21 cellular contexts compared by ENCODE assay signal in the genomic region with DNA sequence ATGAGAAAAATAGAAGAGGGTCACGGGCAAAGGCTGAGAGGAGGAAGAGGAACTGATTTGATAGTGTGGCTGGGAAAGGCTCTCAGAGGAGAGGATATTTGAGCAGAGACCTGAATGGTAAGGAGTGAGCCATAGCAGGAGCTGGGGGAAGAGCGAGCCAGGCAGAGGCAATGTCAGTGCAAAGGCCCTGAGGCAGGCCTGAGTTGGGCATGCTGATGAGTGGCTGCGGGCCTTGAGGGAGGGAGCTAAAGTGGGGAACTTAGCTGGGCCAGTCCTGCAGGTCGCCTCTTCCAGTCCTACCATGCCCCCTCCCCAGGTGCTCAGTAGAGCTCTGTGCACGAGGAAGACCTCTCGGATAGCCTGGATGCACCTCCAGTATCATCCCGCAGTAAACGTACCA. TPM values are rescaled to one million over a fixed set of nuclear protein-coding genes. Genes with fewer than 3 reads are reported as not detected.
A peak's percentile ranks its signal among the peaks of the same experiment; 100 is the strongest.
DNase-seq lines count a peak whose midpoint lies in the region; ATAC-seq and TF ChIP-seq lines count a peak whose summit lies in the region.
"Had no signal": no experiment of that assay in that cellular context is flagged by ENCODE, and none has a peak within 500 bp of the region (broad histone marks: within the 10 kb centered on the region; RNA-seq: fewer than 3 reads in every experiment).

No MANE protein-coding gene starts in this region.

- H3K4me2 ChIP-seq in neural progenitor cell, result no peak overlapping the region
- H3K4me2 ChIP-seq: BLaER1 had no signal

- H3K9me3 ChIP-seq in HEK293 (ENCODE audit: control insufficient read depth, insufficient read depth, low read depth, low read length) (no peaks in the 10 kb centered on the region), neural progenitor cell (ENCODE audit: low read depth) (no peaks in the 10 kb centered on the region), T-helper 17 cell (ENCODE audit: control insufficient read depth, low read length, poor library complexity, severe bottlenecking) (no peaks in the 10 kb centered on the region), vagina (no peaks in the 10 kb centered on the region)
- H3K9me3 ChIP-seq: BLaER1, Caco-2 had no signal

- TF ChIP-seq CTCF in HEK293 (tag by site-specific recombination; IDR thresholded peaks at IDR 0.05), result no peak
- TF ChIP-seq CTCF in neural progenitor cell (IDR thresholded peaks at IDR 0.05), result no peak
- TF ChIP-seq CTCF in vagina (IDR thresholded peaks at IDR 0.05), result no peak

- H3K27me3 Mint-ChIP-seq in neural progenitor cell (ENCODE audit: insufficient read depth, low read depth), result peaks cover 6% of the 10 kb centered on the region
- H3K27me3 Mint-ChIP-seq in stimulated activated memory B cell treated with anti-CD40 and anti-IgM and Interleukin-4, amounts not matched to agents 10 μg/mL and 1 μg/mL and 100 μg/mL, for 72 hours, result no peaks in the 10 kb centered on the region
- peaks cover 9% of the 10 kb centered on the region for H3K27me3 Mint-ChIP-seq in T-helper 17 cell
- H3K27me3 Mint-ChIP-seq: CD4-positive, CD25-positive, alpha-beta regulatory T cell had no signal

- peaks cover 9% of the 10 kb centered on the region for H3K9me3 Mint-ChIP-seq in neural progenitor cell
- peaks cover 7% of the 10 kb centered on the region for H3K9me3 Mint-ChIP-seq in stimulated activated memory B cell treated with anti-CD40 and anti-IgM and Interleukin-4, amounts not matched to agents 10 μg/mL and 1 μg/mL and 100 μg/mL, for 72 hours
- H3K9me3 Mint-ChIP-seq: CD8-positive, alpha-beta T cell had no signal

- H3K79me2 ChIP-seq in neural progenitor cell (ENCODE audit: low read depth), result no peaks in the 10 kb centered on the region

- CTCF ChIA-PET in HEK293 (lab: Yijun Ruan, JAX), result interaction anchor here (0.6 to 1.9 kb wide), 3 partner anchors 10 to 47 kb away, joined by 3 to 6 read pairs (median 5); no protein-coding TSS in a partner anchor

- no peak for TF ChIP-seq POLR2A in vagina (IDR thresholded peaks at IDR 0.05)

- H3K4me3 Mint-ChIP-seq in neural progenitor cell (peak overlapping the region; percentile 19), T-helper 17 cell (no peak overlapping the region)
- no peak overlapping the region for H3K4me3 Mint-ChIP-seq in stimulated activated memory B cell treated with anti-CD40 and anti-IgM and Interleukin-4, amounts not matched to agents 10 μg/mL and 1 μg/mL and 100 μg/mL, for 72 hours
- H3K4me3 Mint-ChIP-seq: B cell; CD4-positive, CD25-positive, alpha-beta regulatory T cell; CD8-positive, alpha-beta T cell; H9; HFFc6 had no signal

- no peaks in the 10 kb centered on the region for H3K36me3 ChIP-seq in HEK293 (ENCODE audit: control insufficient read depth in 2 of 2, insufficient read depth in 1 of 2, low read length in 2 of 2)
- no peaks in the 10 kb centered on the region for H3K36me3 ChIP-seq in neural progenitor cell
- no peaks in the 10 kb centered on the region for H3K36me3 ChIP-seq in vagina
- H3K36me3 ChIP-seq: BLaER1 had no signal

- H3K4me3 ChIP-seq in HEK293 (ENCODE audit: low read depth, low read length) (no peak overlapping the region), neural progenitor cell (no peak overlapping the region), vagina (no peak overlapping the region)
- H3K4me3 ChIP-seq: BLaER1, GM23248 had no signal

- no peaks in the 10 kb centered on the region for H3F3A ChIP-seq in neural progenitor cell (ENCODE audit: low read depth)

- H3K27ac ChIP-seq in HEK293 (ENCODE audit: extremely low read depth, low read depth, low read length), result no peak overlapping the region
- no peak overlapping the region for H3K27ac ChIP-seq in neural progenitor cell
- no peak overlapping the region for H3K27ac ChIP-seq in vagina
- H3K27ac ChIP-seq: 22Rv1, BLaER1, C4-2B, GM23248 had no signal

- H3K4me1 Mint-ChIP-seq in neural progenitor cell, result peaks cover 24% of the 10 kb centered on the region
- H3K4me1 Mint-ChIP-seq in stimulated activated memory B cell treated with anti-CD40 and anti-IgM and Interleukin-4, amounts not matched to agents 10 μg/mL and 1 μg/mL and 100 μg/mL, for 72 hours, result no peaks in the 10 kb centered on the region
- H3K4me1 Mint-ChIP-seq in T-helper 17 cell, result no peaks in the 10 kb centered on the region
- H3K4me1 Mint-ChIP-seq: B cell; CD4-positive, CD25-positive, alpha-beta regulatory T cell had no signal

- POLR2A ChIA-PET in HEK293 (lab: Yijun Ruan, JAX), result no interaction called here

- no peaks in the 10 kb centered on the region for H4K20me1 ChIP-seq in neural progenitor cell (ENCODE audit: low read depth)
- H4K20me1 ChIP-seq: BLaER1 had no signal

- ATAC-seq in stimulated activated memory B cell treated with anti-CD40 and anti-IgM and Interleukin-4, amounts not matched to agents 10 μg/mL and 1 μg/mL and 100 μg/mL, for 72 hours, result peak; percentile 20
- no peak for ATAC-seq in T-helper 17 cell
- ATAC-seq: CD8-positive, alpha-beta T cell; HCT116 had no signal

- H3K27ac Mint-ChIP-seq in neural progenitor cell, result no peak overlapping the region
- H3K27ac Mint-ChIP-seq in stimulated activated memory B cell treated with anti-CD40 and anti-IgM and Interleukin-4, amounts not matched to agents 10 μg/mL and 1 μg/mL and 100 μg/mL, for 72 hours, result no peak overlapping the region
- H3K27ac Mint-ChIP-seq in T-helper 17 cell, result no peak overlapping the region
- H3K27ac Mint-ChIP-seq: B cell; CD4-positive, CD25-positive, alpha-beta regulatory T cell; CD8-positive, alpha-beta T cell; H9; HFFc6 had no signal

- DNase-seq in islet precursor cell (peak; percentile 37), neural progenitor cell (ENCODE audit: low spot score) (no peak), NCI-H187 (lab: John Stamatoyannopoulos, UW) (no peak), T-helper 17 cell (no peak), vagina (ENCODE audit: extremely low spot score in 2 of 2) (no peak), NAMALWA (ENCODE audit: low spot score) (no peak)
- DNase-seq: Caco-2; CD4-positive, CD25-positive, alpha-beta regulatory T cell; CD8-positive, alpha-beta T cell; DMS153; DND-41; GM23248; H9; HFFc6 had no signal

- intact Hi-C loops in vagina (cut with DNase I), result no loop called here

- H3K27me3 ChIP-seq in neural progenitor cell, result no peaks in the 10 kb centered on the region
- no peaks in the 10 kb centered on the region for H3K27me3 ChIP-seq in vagina
- H3K27me3 ChIP-seq: BLaER1 had no signal

- H3K36me3 Mint-ChIP-seq in neural progenitor cell (no peaks in the 10 kb centered on the region), T-helper 17 cell (ENCODE audit: low read depth) (peaks cover 2% of the 10 kb centered on the region)
- H3K36me3 Mint-ChIP-seq in stimulated activated memory B cell treated with anti-CD40 and anti-IgM and Interleukin-4, amounts not matched to agents 10 μg/mL and 1 μg/mL and 100 μg/mL, for 72 hours, result no peaks in the 10 kb centered on the region
- H3K36me3 Mint-ChIP-seq: CD4-positive, CD25-positive, alpha-beta regulatory T cell; CD8-positive, alpha-beta T cell had no signal

- no peak overlapping the region for H3K9ac ChIP-seq in neural progenitor cell
- H3K9ac ChIP-seq: BLaER1, GM23248 had no signal

- no peaks in the 10 kb centered on the region for H3K4me1 ChIP-seq in HEK293 (ENCODE audit: control insufficient read depth, insufficient read depth, low read length)
- H3K4me1 ChIP-seq in neural progenitor cell, result peaks cover 17% of the 10 kb centered on the region
- peaks cover 6% of the 10 kb centered on the region for H3K4me1 ChIP-seq in vagina
- H3K4me1 ChIP-seq: BLaER1 had no signal

- H2AFZ ChIP-seq in neural progenitor cell (replicated peaks), result no peak overlapping the region
- H2AFZ ChIP-seq: GM23248 had no signal

TF ChIP-seq in HEK293, 187 proteins besides CTCF, POLR2A, EP300 and RAD21:
- TF ChIP-seq ZNF2 (tag by site-specific recombination; IDR thresholded peaks at IDR 0.05), result no peak
- TF ChIP-seq ZNF623 (tag by site-specific recombination; IDR thresholded peaks at IDR 0.05), result peak; percentile 87
- no peak for TF ChIP-seq GLIS1 (tag by site-specific recombination; IDR thresholded peaks at IDR 0.05)
- no peak for TF ChIP-seq ZNF114 (tag by site-specific recombination; IDR thresholded peaks at IDR 0.05)

RNA-seq across cellular contexts. Expression of gene FGFR2, which starts 55.4 kb away (rescaled TPM):
- total RNA-seq in neural progenitor cell (ENCODE audit: low replicate concordance) (76.3 and 99.1 TPM in 2 replicates), T-helper 17 cell (under 1 TPM; 0.31 to 0.82 TPM), vagina (54.0 TPM)
- total RNA-seq: B cell, GM23248, HFFc6 had no signal

Comparison
In these comparisons a context has a peak if more than half of its experiments do, and no peak if none do; other contexts are left out.
1. RNA of gene FGFR2, which starts 55.4 kb away (total RNA-seq): 76.3 to 99.1 TPM in neural progenitor cell and 54.0 TPM in vagina (single experiment); 0.31 to 0.82 TPM in T-helper 17 cell; every median in the first group is over 10 times any median in the second.